In the genomic region with DNA sequence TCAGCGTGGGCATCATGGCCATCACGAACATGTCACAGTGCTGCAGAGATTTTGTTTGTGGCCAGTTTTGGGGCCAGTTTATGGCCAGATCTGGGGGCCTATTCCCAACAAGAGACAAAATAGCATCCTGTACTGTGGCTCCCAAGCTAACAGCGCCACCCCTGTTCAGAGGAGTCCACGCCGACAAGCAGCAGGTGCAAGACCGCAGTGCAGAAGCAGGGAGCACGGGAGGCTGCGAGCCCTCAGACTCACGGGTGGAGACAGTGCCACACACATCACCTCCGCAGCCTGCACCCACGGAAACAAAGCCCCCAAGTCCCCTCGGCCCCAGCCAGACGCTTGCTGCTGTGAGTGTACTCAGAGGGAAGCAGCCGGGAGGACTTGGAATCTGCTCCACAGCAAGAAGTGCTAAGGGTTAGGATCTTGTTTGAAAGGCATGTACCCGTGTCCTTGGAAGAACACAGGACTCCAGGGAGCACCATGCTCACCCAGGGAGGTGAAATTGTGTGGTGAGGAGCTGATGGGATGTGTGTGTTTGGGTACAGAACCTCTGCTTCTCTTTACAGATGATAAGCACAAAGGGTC, we compare ENCODE assay signal across 8 cellular contexts. TPM values are rescaled to one million over a fixed set of nuclear protein-coding genes. Genes with fewer than 3 reads are reported as not detected.
DNase-seq lines count a peak whose midpoint lies in the region; ATAC-seq and TF ChIP-seq lines count a peak whose summit lies in the region.

No MANE protein-coding gene starts in this region.

- no peak overlapping the region for H3K4me2 ChIP-seq in mesendoderm (ENCODE audit: low read length)

- H3K9me3 Mint-ChIP-seq in HFFc6: no peaks in the 10 kb centered on the region
- H3K9me3 Mint-ChIP-seq in activated naive CD4-positive, alpha-beta T cell treated with anti-CD3 and anti-CD28 coated beads for 36 hours: no peaks in the 10 kb centered on the region

- no peak overlapping the region for H3K4me3 Mint-ChIP-seq in HFFc6
- no peak overlapping the region for H3K4me3 Mint-ChIP-seq in activated naive CD4-positive, alpha-beta T cell treated with anti-CD3 and anti-CD28 coated beads for 36 hours

- H2BK120ac ChIP-seq in mesendoderm (ENCODE audit: low read depth, low read length): no peak overlapping the region

- no peak overlapping the region for H4K5ac ChIP-seq in mesendoderm (ENCODE audit: low read length)

- H3K27me3 ChIP-seq in mesendoderm (ENCODE audit: insufficient read depth, low read length, poor library complexity) (no peaks in the 10 kb centered on the region), psoas muscle (ENCODE audit: insufficient read depth in 3 of 3, low read length in 2 of 3) (no peaks in the 10 kb centered on the region)

- H3K36me3 ChIP-seq in mesendoderm (ENCODE audit: control insufficient read depth, insufficient read depth, low read length) (no peaks in the 10 kb centered on the region), psoas muscle (ENCODE audit: insufficient read depth in 1 of 2, low read depth in 1 of 2) (peaks cover 0 to 23% of the 10 kb centered on the region in 2 donors)

- H3K56ac ChIP-seq in mesendoderm (ENCODE audit: low read length): no peak overlapping the region

- H2BK15ac ChIP-seq in mesendoderm (replicated peaks; ENCODE audit: low read depth): no peak overlapping the region

- no peak overlapping the region for H3K4me3 ChIP-seq in mesendoderm (ENCODE audit: low read length)
- no peak overlapping the region for H3K4me3 ChIP-seq in psoas muscle

- no peak for ATAC-seq in GM18861 (IDR thresholded peaks at IDR 0.05; ENCODE audit: unreplicated experiment)
- no peak for ATAC-seq in psoas muscle

- peaks cover 38% of the 10 kb centered on the region for H3K27me3 Mint-ChIP-seq in HFFc6 (ENCODE audit: insufficient read depth)
- no peaks in the 10 kb centered on the region for H3K27me3 Mint-ChIP-seq in activated naive CD4-positive, alpha-beta T cell treated with anti-CD3 and anti-CD28 coated beads for 36 hours (ENCODE audit: low read depth)

- no peak overlapping the region for H3K23ac ChIP-seq in mesendoderm (ENCODE audit: low read length)

- peak; percentile 35 for DNase-seq in DMS53 (lab: John Stamatoyannopoulos, UW)
- DNase-seq in DMS53 treated with DMSO at 0.1 percent for 48 hours (lab: John Stamatoyannopoulos, UW; ENCODE audit: unreplicated experiment): no peak
- DNase-seq in HFFc6: no peak
- DNase-seq in activated naive CD4-positive, alpha-beta T cell treated with anti-CD3 and anti-CD28 coated beads for 36 hours: peak; percentile 34
- peak; percentile 41 for DNase-seq in mesendoderm
- no peak for DNase-seq in D341Med (ENCODE audit: low spot score)
- DNase-seq in psoas muscle: no peak

- no peak overlapping the region for H2AK5ac ChIP-seq in mesendoderm (ENCODE audit: low read length)

- H4K8ac ChIP-seq in mesendoderm (ENCODE audit: low read depth, low read length): no peak overlapping the region

- no peaks in the 10 kb centered on the region for H3K9me3 ChIP-seq in psoas muscle

- no peaks in the 10 kb centered on the region for H3K79me1 ChIP-seq in mesendoderm (ENCODE audit: low read length)

- TF ChIP-seq CTCF in HFFc6 (IDR thresholded peaks at IDR 0.05) (peak; percentile 64), psoas muscle (IDR thresholded peaks at IDR 0.05) (no peak)

- no peaks in the 10 kb centered on the region for H3K79me2 ChIP-seq in mesendoderm (ENCODE audit: control insufficient read depth, insufficient read depth, low read length)

- no peaks in the 10 kb centered on the region for H3K36me3 Mint-ChIP-seq in HFFc6 (ENCODE audit: low read depth)
- H3K36me3 Mint-ChIP-seq in activated naive CD4-positive, alpha-beta T cell treated with anti-CD3 and anti-CD28 coated beads for 36 hours (ENCODE audit: low read depth): no peaks in the 10 kb centered on the region

- no peak overlapping the region for H3K4ac ChIP-seq in mesendoderm (ENCODE audit: low read depth, low read length)

- no CpG with 5 or more reads among the region's 15 CpGs for WGBS in mesendoderm (ENCODE audit: extremely low coverage, insufficient coverage, low lambda C conversion rate)
- 51 to 59% (median 51%) methylated on average over 15 of the region's 15 CpGs for WGBS in psoas muscle, 3 donors

- intact Hi-C loops in activated naive CD4-positive, alpha-beta T cell treated with anti-CD3 and anti-CD28 coated beads for 36 hours (cut with micrococcal nuclease): no loop called here
- intact Hi-C loops in psoas muscle (cut with DNase I): no loop called here

- H3K18ac ChIP-seq in mesendoderm (ENCODE audit: low read length): no peak overlapping the region

- no peak overlapping the region for H3K27ac Mint-ChIP-seq in HFFc6
- H3K27ac Mint-ChIP-seq in activated naive CD4-positive, alpha-beta T cell treated with anti-CD3 and anti-CD28 coated beads for 36 hours: no peak overlapping the region

- H3K4me1 Mint-ChIP-seq in HFFc6 (ENCODE audit: low read depth): no peaks in the 10 kb centered on the region
- H3K4me1 Mint-ChIP-seq in activated naive CD4-positive, alpha-beta T cell treated with anti-CD3 and anti-CD28 coated beads for 36 hours (ENCODE audit: low read depth): no peaks in the 10 kb centered on the region

- CTCF ChIA-PET in activated naive CD4-positive, alpha-beta T cell treated with anti-CD3 and anti-CD28 coated beads for 36 hours (lab: Charles Lee): interaction anchor here (0.6 to 1.0 kb wide), 3 partner anchors 21 to 176 kb away, joined by 3 read pairs; no protein-coding TSS in a partner anchor

- no peak overlapping the region for H3K9ac ChIP-seq in mesendoderm (ENCODE audit: low read length)

- H3K27ac ChIP-seq in mesendoderm (ENCODE audit: low read depth, low read length) (no peak overlapping the region), psoas muscle (no peak overlapping the region)

- H3K4me1 ChIP-seq in mesendoderm (ENCODE audit: control insufficient read depth, low read depth, low read length) (no peaks in the 10 kb centered on the region), psoas muscle (no peaks in the 10 kb centered on the region)

- no peak overlapping the region for H2BK5ac ChIP-seq in mesendoderm (ENCODE audit: low read length)

RNA-seq across cellular contexts. Expression of a gene that starts 7.1 kb away (rescaled TPM):
- under 1 TPM in 1 of 6 experiments, not detected in 5; 0.14 TPM for total RNA-seq in HFFc6 (2021; fragmentation: NEBNext Ultra II Directional; extraction: Animal tissue kit (Norgen Biotek cat#: 25700))
- total RNA-seq in activated naive CD4-positive, alpha-beta T cell treated with anti-CD3 and anti-CD28 coated beads for 36 hours: under 1 TPM; 0.30 to 0.50 TPM
- 0.22 TPM for polyA plus RNA-seq in mesendoderm (2013, experiment 1 of 2)
- 0.29 TPM for polyA plus RNA-seq in mesendoderm (2013, experiment 2 of 2)
- 1 to 10 TPM in 1 of 4 donors, under 1 TPM in 2, not detected in 1; 0.38 to 1.0 (median 0.63) TPM for total RNA-seq in psoas muscle
- 1 to 10 TPM in 1 of 3 donors, under 1 TPM in 2; 0.27 to 1.9 (median 0.35) TPM for polyA plus RNA-seq in psoas muscle

RNA-seq across cellular contexts. Expression of a gene that starts 34.0 kb away (rescaled TPM):
- total RNA-seq in HFFc6 (2021; fragmentation: NEBNext Ultra II Directional; extraction: Animal tissue kit (Norgen Biotek cat#: 25700)): 10 to 100 TPM; 27.5 to 45.5 (median 33.1) TPM
- 10 to 100 TPM; 33.3 to 35.6 TPM for total RNA-seq in activated naive CD4-positive, alpha-beta T cell treated with anti-CD3 and anti-CD28 coated beads for 36 hours
- polyA plus RNA-seq in mesendoderm (2013, experiment 1 of 2): 103 TPM
- polyA plus RNA-seq in mesendoderm (2013, experiment 2 of 2): 106 TPM
- total RNA-seq in psoas muscle: 10 to 100 TPM; 24.6 to 31.6 (median 26.0) TPM
- 10 to 100 TPM; 35.9 to 64.8 (median 45.6) TPM for polyA plus RNA-seq in psoas muscle

Comparison
In these comparisons a context has a peak if more than half of its experiments do, and no peak if none do; other contexts are left out.
1. DNase-seq: peak in DMS53 (single experiment), activated naive CD4-positive, alpha-beta T cell treated with anti-CD3 and anti-CD28 coated beads for 36 hours (single experiment) and mesendoderm (single experiment); none in DMS53 treated with DMSO at 0.1 percent for 48 hours (single experiment), HFFc6 (single experiment), D341Med (single experiment) and psoas muscle (0 of 2).